10 cellular contexts compared by ENCODE assay signal in the genomic region with DNA sequence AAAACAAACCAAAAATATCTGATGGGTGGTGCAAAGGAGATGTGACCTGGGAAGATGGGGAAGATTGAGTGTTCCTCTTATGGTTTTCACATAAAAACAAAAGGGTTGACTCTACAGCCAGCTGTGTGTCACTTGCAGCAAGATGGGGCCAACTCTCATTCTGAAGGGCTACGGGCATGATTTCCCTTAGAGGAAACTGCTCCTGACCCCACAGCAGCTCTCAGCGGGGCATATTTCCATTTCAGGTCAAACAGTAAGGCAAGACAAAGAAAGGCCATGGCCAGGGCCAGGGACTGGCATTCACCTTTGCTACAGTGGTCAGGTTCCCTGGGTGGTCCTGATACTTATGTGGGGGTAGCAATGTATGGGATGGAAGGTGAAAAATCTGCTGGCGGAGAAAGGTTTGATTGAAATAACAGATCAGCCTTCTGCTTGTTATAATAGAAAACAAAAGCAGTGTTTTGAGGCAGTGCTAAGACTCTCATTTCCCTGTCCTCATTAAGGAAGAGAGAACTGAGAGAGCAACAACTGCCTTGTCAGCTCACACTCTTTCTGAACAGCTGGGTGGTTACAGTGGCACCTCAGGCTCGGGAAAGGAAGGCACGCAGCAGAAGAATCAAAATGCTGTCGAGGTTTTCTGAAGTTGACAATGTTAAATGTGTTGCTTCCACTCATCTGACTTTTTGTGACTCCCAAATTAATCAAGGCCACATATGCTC.
DNase-seq lines count a peak whose midpoint lies in the region; ATAC-seq and TF ChIP-seq lines count a peak whose summit lies in the region.
"Had no signal": no experiment of that assay in that cellular context is flagged by ENCODE, and none has a peak within 500 bp of the region (broad histone marks: within the 10 kb centered on the region; RNA-seq: fewer than 3 reads in every experiment).

No MANE protein-coding gene starts in this region.

- no peaks in the 10 kb centered on the region for H3K27me3 ChIP-seq in HUES48 (ENCODE audit: control insufficient read depth, insufficient read depth, low read length)

- POLR2A ChIA-PET in activated CD8-positive, alpha-beta T cell treated with anti-CD3 and anti-CD28 coated beads for 36 hours (lab: Charles Lee): no interaction called here

- H3K27ac Mint-ChIP-seq in natural killer cell treated with Interleukin-12 subunit alpha and Interleukin-12 subunit beta and Interleukin-15 and Interleukin-18, amount 100 ng/mL, for 72 hours: peak overlapping the region; percentile 16 to 49
- no peak overlapping the region for H3K27ac Mint-ChIP-seq in activated CD8-positive, alpha-beta T cell treated with anti-CD3 and anti-CD28 coated beads for 36 hours

- intact Hi-C loops in activated CD8-positive, alpha-beta T cell treated with anti-CD3 and anti-CD28 coated beads for 36 hours (cut with micrococcal nuclease): no loop called here

- H3K27ac ChIP-seq in HUES48 (ENCODE audit: low read depth, low read length): peak overlapping the region; percentile 33

- no peaks in the 10 kb centered on the region for H3K36me3 Mint-ChIP-seq in natural killer cell treated with Interleukin-12 subunit alpha and Interleukin-12 subunit beta and Interleukin-15 and Interleukin-18, amount 100 ng/mL, for 72 hours
- H3K36me3 Mint-ChIP-seq in activated CD8-positive, alpha-beta T cell treated with anti-CD3 and anti-CD28 coated beads for 36 hours (ENCODE audit: low read depth): no peaks in the 10 kb centered on the region

- no peak overlapping the region for H3K4me3 Mint-ChIP-seq in natural killer cell treated with Interleukin-12 subunit alpha and Interleukin-12 subunit beta and Interleukin-15 and Interleukin-18, amount 100 ng/mL, for 72 hours
- no peak overlapping the region for H3K4me3 Mint-ChIP-seq in activated CD8-positive, alpha-beta T cell treated with anti-CD3 and anti-CD28 coated beads for 36 hours

- peaks cover 13 to 14% of the 10 kb centered on the region in 2 donors for H3K4me1 Mint-ChIP-seq in natural killer cell treated with Interleukin-12 subunit alpha and Interleukin-12 subunit beta and Interleukin-15 and Interleukin-18, amount 100 ng/mL, for 72 hours (ENCODE audit: low read depth in 2 of 2)
- H3K4me1 Mint-ChIP-seq in activated CD8-positive, alpha-beta T cell treated with anti-CD3 and anti-CD28 coated beads for 36 hours (ENCODE audit: low read depth): no peaks in the 10 kb centered on the region

- H3K36me3 ChIP-seq in HUES48 (ENCODE audit: control insufficient read depth, insufficient read depth, low read length): no peaks in the 10 kb centered on the region

- H3K9me3 ChIP-seq in HUES48 (ENCODE audit: control insufficient read depth, insufficient read depth, low read length): no peaks in the 10 kb centered on the region

- no peaks in the 10 kb centered on the region for H3K9me3 Mint-ChIP-seq in natural killer cell treated with Interleukin-12 subunit alpha and Interleukin-12 subunit beta and Interleukin-15 and Interleukin-18, amount 100 ng/mL, for 72 hours
- H3K9me3 Mint-ChIP-seq in activated CD8-positive, alpha-beta T cell treated with anti-CD3 and anti-CD28 coated beads for 36 hours: no peaks in the 10 kb centered on the region

- peaks cover 0 to 3% of the 10 kb centered on the region in 2 donors for H3K27me3 Mint-ChIP-seq in natural killer cell treated with Interleukin-12 subunit alpha and Interleukin-12 subunit beta and Interleukin-15 and Interleukin-18, amount 100 ng/mL, for 72 hours
- H3K27me3 Mint-ChIP-seq in activated CD8-positive, alpha-beta T cell treated with anti-CD3 and anti-CD28 coated beads for 36 hours: no peaks in the 10 kb centered on the region

- no peak for TF ChIP-seq CTCF in activated CD8-positive, alpha-beta T cell treated with anti-CD3 and anti-CD28 coated beads for 36 hours (IDR thresholded peaks at IDR 0.05)

- CTCF ChIA-PET in activated CD8-positive, alpha-beta T cell treated with anti-CD3 and anti-CD28 coated beads for 36 hours (lab: Charles Lee): no interaction called here

- H3K9ac ChIP-seq in HUES48 (ENCODE audit: low read depth, low read length): no peak overlapping the region

- peaks cover 19% of the 10 kb centered on the region for H3K4me1 ChIP-seq in HUES48 (ENCODE audit: control insufficient read depth, insufficient read depth, low read length)

- no peak overlapping the region for H3K4me3 ChIP-seq in HUES48 (ENCODE audit: low read depth, low read length)

- DNase-seq in natural killer cell treated with Interleukin-12 subunit alpha and Interleukin-12 subunit beta and Interleukin-15 and Interleukin-18, amount 100 ng/mL, for 72 hours (ENCODE audit: low spot score): no peak
- DNase-seq in anterior cingulate cortex (lab: John Stamatoyannopoulos, UW): no peak
- DNase-seq in stimulated activated CD4-positive, alpha-beta T cell treated with anti-CD3 and anti-CD28 coated beads, Interleukin-12 subunit alpha, Interleukin-12 subunit beta, amount 100 ng/mL, for 4 hours: no peak
- DNase-seq in NCI-H526 (lab: John Stamatoyannopoulos, UW): no peak
- DNase-seq in activated CD8-positive, alpha-beta T cell treated with anti-CD3 and anti-CD28 coated beads for 36 hours: no peak
- DNase-seq: effector CD4-positive, alpha-beta T cell; NCI-H446 had no signal

- ATAC-seq in GM18868 (IDR thresholded peaks at IDR 0.05; ENCODE audit: unreplicated experiment): peak; percentile 97
- ATAC-seq in HG02588 (IDR thresholded peaks at IDR 0.05; ENCODE audit: unreplicated experiment): peak; percentile 99
- no peak for ATAC-seq in natural killer cell treated with Interleukin-12 subunit alpha and Interleukin-12 subunit beta and Interleukin-15 and Interleukin-18, amount 100 ng/mL, for 72 hours
- no peak for ATAC-seq in activated CD8-positive, alpha-beta T cell treated with anti-CD3 and anti-CD28 coated beads for 36 hours

Comparison
In these comparisons a context has a peak if more than half of its experiments do, and no peak if none do; other contexts are left out.
1. ATAC-seq: peak in GM18868 (single experiment) and HG02588 (single experiment); none in natural killer cell treated with Interleukin-12 subunit alpha and Interleukin-12 subunit beta and Interleukin-15 and Interleukin-18, amount 100 ng/mL, for 72 hours (0 of 2) and activated CD8-positive, alpha-beta T cell treated with anti-CD3 and anti-CD28 coated beads for 36 hours (single experiment).